21 cellular contexts compared by ENCODE assay signal in the genomic region with DNA sequence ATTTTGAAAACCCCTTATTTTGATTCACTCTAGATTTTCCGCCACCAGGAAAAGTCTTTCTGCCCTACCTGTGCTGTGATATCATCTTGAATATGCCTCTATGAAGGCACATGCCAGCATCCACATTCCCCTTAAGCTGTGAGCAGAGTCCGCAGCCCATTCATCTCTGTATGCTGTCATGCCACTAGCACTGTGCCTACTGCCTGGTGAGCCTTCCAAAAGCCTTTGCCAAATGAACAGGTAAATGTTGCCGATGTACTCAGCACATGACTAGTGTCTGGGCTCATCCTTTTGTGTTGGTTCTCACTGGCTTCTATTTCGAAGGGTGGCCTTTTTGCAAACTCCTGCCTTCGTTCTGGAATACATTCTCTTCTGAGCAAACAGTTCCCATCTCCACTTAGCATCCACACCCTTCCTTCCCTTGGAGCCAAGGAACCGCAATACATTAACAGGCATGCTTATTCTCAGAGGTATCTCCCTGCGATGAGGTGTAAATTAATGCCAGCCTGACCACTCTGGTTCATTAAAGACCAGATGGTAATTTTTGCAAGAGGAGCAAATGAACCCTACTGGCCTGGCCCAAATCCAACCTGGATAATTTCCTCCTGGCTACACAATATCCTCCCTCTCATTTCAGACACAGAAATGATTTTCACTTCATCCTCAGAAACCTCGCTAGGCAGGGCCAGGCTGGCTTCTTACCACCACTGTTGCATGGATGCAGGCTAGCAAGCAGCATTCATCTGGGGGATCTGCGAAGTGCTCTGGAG.
DNase-seq lines count a peak whose midpoint lies in the region; ATAC-seq and TF ChIP-seq lines count a peak whose summit lies in the region.
"Had no signal": no experiment of that assay in that cellular context is flagged by ENCODE, and none has a peak within 500 bp of the region (broad histone marks: within the 10 kb centered on the region; RNA-seq: fewer than 3 reads in every experiment).

No MANE protein-coding gene starts in this region.

- H3K27ac ChIP-seq in parathyroid adenoma, result peak overlapping the region; percentile 26
- H3K27ac ChIP-seq: A549; BLaER1 treated with 17β-estradiol and CSF1 and Interleukin-3, amounts not matched to agents 10 nM and 100 nM; PC-9; SJSA1 had no signal

- H3K36me3 ChIP-seq in parathyroid adenoma (ENCODE audit: control insufficient read depth, insufficient read depth, low read length), result no peaks in the 10 kb centered on the region
- H3K36me3 ChIP-seq: BLaER1 treated with 17β-estradiol and CSF1 and Interleukin-3, amounts not matched to agents 10 nM and 100 nM; SJSA1 had no signal

- no peaks in the 10 kb centered on the region for H3K9me3 ChIP-seq in parathyroid adenoma (ENCODE audit: control insufficient read depth, low read length)
- H3K9me3 ChIP-seq: A549, SJSA1 had no signal

- H3K9ac ChIP-seq in parathyroid adenoma, result no peak overlapping the region
- H3K9ac ChIP-seq: BLaER1 treated with 17β-estradiol and CSF1 and Interleukin-3, amounts not matched to agents 10 nM and 100 nM had no signal

- ATAC-seq in HG02798 (IDR thresholded peaks at IDR 0.05; ENCODE audit: poor library complexity, unreplicated experiment), result no peak
- no peak for ATAC-seq in GM18907 (IDR thresholded peaks at IDR 0.05; ENCODE audit: unreplicated experiment)
- ATAC-seq: A549, GM12878, Right ventricle myocardium inferior, T-cell had no signal

- H3K4me2 ChIP-seq in parathyroid adenoma (ENCODE audit: low read length), result no peak overlapping the region
- H3K4me2 ChIP-seq: A549; BLaER1 treated with 17β-estradiol and CSF1 and Interleukin-3, amounts not matched to agents 10 nM and 100 nM; PC-9 had no signal

- peak; percentile 44 for DNase-seq in DMS 273 treated with DMSO at 0.1 percent for 48 hours (lab: John Stamatoyannopoulos, UW)
- DNase-seq in NCI-H1694 (lab: John Stamatoyannopoulos, UW), result peak; percentile 65
- peak; percentile 97 for DNase-seq in cerebellar cortex (ENCODE audit: low spot score)
- no peak for DNase-seq in SKM-1 (lab: John Stamatoyannopoulos, UW; ENCODE audit: unreplicated experiment)
- DNase-seq: AML-193; CD4-positive, alpha-beta T cell; GDM1; NCI-H1048; NCI-H1417; NCI-H187; NCI-H2081 treated with DMSO at 0.1 percent for 48 hours; PC-9; T-cell had no signal

- H2AFZ ChIP-seq in parathyroid adenoma, result peak overlapping the region; percentile 33
- H2AFZ ChIP-seq: PC-9 had no signal

- H3K27me3 ChIP-seq in parathyroid adenoma (ENCODE audit: control insufficient read depth, insufficient read depth, low read length), result no peaks in the 10 kb centered on the region
- H3K27me3 ChIP-seq: BLaER1 treated with 17β-estradiol and CSF1 and Interleukin-3, amounts not matched to agents 10 nM and 100 nM; SJSA1 had no signal

- no peaks in the 10 kb centered on the region for H3K79me2 ChIP-seq in parathyroid adenoma

- H3K4me1 ChIP-seq in parathyroid adenoma, result peaks cover 7% of the 10 kb centered on the region
- H3K4me1 ChIP-seq: A549; BLaER1 treated with 17β-estradiol and CSF1 and Interleukin-3, amounts not matched to agents 10 nM and 100 nM had no signal

- TF ChIP-seq CTCF in parathyroid adenoma (IDR thresholded peaks at IDR 0.05), result no peak

- no peak overlapping the region for H3K4me3 ChIP-seq in parathyroid adenoma (ENCODE audit: low read depth, low read length)
- H3K4me3 ChIP-seq: A549; BLaER1 treated with 17β-estradiol and CSF1 and Interleukin-3, amounts not matched to agents 10 nM and 100 nM; GM12878; PC-9; SJSA1 had no signal
